ENCODE assay signal across 9 cellular contexts in the genomic region with DNA sequence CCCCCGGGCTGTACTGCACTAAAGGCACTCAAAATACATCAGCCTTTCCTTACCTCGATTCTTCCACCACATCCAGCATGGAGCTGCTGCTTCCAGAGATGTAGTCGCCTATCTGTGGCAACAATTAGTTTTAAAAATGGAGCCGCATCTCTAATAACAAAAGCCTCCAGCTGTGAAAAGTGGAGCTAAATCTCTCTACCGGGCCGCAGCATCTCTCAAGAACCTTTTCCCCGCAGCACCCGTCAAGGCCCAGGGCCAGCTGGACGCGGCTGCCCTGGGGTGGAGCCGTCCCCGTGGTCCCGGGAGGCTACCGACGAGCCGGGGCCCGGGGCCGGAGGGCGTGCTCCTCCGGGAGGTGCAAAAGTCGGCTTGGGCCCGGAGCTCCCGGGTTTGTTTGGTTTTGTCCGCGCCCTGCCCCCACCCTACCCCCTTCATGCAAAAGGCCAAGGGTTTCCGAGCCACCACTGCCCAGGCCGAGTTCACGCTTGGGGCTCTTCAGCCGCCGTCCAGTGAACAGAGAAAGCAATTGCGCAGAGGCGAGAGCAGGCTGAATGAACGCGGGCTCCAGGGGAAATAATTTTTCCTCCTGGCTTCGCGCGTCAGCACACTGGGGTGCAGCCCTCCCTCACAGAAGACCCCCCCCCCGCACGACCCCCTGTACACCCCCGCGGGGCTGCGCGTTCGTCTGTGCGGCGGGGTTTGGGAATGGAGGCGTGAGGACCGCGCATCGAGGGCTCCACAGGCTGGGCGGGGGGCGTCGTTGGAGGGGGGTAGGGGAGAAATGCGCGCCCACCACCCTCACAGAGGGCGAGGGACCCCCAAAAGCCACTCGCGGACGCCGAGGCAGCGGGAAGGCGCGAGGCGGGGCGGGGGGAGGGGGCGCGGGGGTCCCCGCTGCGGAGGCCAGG. TPM values are rescaled to one million over a fixed set of nuclear protein-coding genes. Genes with fewer than 3 reads are reported as not detected.
A peak's percentile ranks its signal among the peaks of the same experiment; 100 is the strongest.
DNase-seq lines count a peak whose midpoint lies in the region; ATAC-seq and TF ChIP-seq lines count a peak whose summit lies in the region.
"Had no signal": no experiment of that assay in that cellular context is flagged by ENCODE, and none has a peak within 500 bp of the region (broad histone marks: within the 10 kb centered on the region; RNA-seq: fewer than 3 reads in every experiment).

No MANE protein-coding gene starts in this region.

- H2AFZ ChIP-seq in PC-3 (ENCODE audit: low read length) = peak overlapping the region; percentile 98

- H3K27ac ChIP-seq in PC-3 (ENCODE audit: low read length) = peak overlapping the region; percentile 7; the same call in 1 of the 2 replicates
- H3K27ac ChIP-seq in cardiac muscle cell = no peak overlapping the region

- CTCF ChIA-PET in PC-3 (lab: Charles Lee) = interaction anchor here (0.6 to 1.0 kb wide), 3 partner anchors 149 to 360 kb away, joined by 3 read pairs; no protein-coding TSS in a partner anchor

- DNase-seq in ELR (ENCODE audit: low read depth) (peak; percentile 48), PC-3 (peak; percentile 30), cardiac muscle cell (ENCODE audit: low read depth in 1 of 2, low spot score in 1 of 2) (peak; percentile 25 to 57), retinal pigment epithelial cell (ENCODE audit: low read depth) (no peak), NOMO-1 treated with DMSO at 0.1 percent for 48 hours (lab: John Stamatoyannopoulos, UW; ENCODE audit: unreplicated experiment) (no peak), kidney glomerular epithelial cell (lab: John Stamatoyannopoulos, UW) (no peak), putamen (ENCODE audit: low spot score) (no peak), amniotic stem cell (lab: John Stamatoyannopoulos, UW) (no peak)

- H4K20me1 ChIP-seq in PC-3 (ENCODE audit: low read length) = no peaks in the 10 kb centered on the region

- intact Hi-C loops in PC-3 (cut with micrococcal nuclease) = loop anchor here (1.0 to 2.0 kb wide), 2 partner anchors 47 to 203 kb away; no protein-coding TSS in a partner anchor

- no peaks in the 10 kb centered on the region for H3K36me3 ChIP-seq in PC-3 (ENCODE audit: low read depth, low read length)
- H3K36me3 ChIP-seq in cardiac muscle cell = no peaks in the 10 kb centered on the region

- TF ChIP-seq CTCF in PC-3 (conservative IDR thresholded peaks at IDR 0.05; ENCODE audit: low read depth, low read length) (no peak), cardiac muscle cell (IDR thresholded peaks at IDR 0.05; ENCODE audit: low read depth, low read length) (no peak), retinal pigment epithelial cell (conservative IDR thresholded peaks at IDR 0.05; ENCODE audit: low read depth, low read length) (no peak)

- H3K4me2 ChIP-seq in PC-3 (ENCODE audit: low read length) = peak overlapping the region; percentile 89

- peak; percentile 44 for ATAC-seq in PC-3

- no TSS peak for BruUV-seq in PC-3 (replicated peaks; lab: Mats Ljungman, UMichigan)

- H3K9me2 ChIP-seq in PC-3 (replicated peaks; ENCODE audit: low read length) = no peaks in the 10 kb centered on the region

- peak overlapping the region; percentile 59 for H3K9ac ChIP-seq in PC-3 (ENCODE audit: low read length)

- H3K27me3 ChIP-seq in PC-3 (ENCODE audit: low read length) (no peaks in the 10 kb centered on the region), cardiac muscle cell (no peaks in the 10 kb centered on the region)

- H3K9me3 ChIP-seq in PC-3 (ENCODE audit: low read length) = no peaks in the 10 kb centered on the region
- no peaks in the 10 kb centered on the region for H3K9me3 ChIP-seq in cardiac muscle cell (ENCODE audit: low read depth)

- peaks cover 16% of the 10 kb centered on the region for H3K4me1 ChIP-seq in PC-3 (ENCODE audit: insufficient read depth, low read length)
- peaks cover 13% of the 10 kb centered on the region for H3K4me1 ChIP-seq in cardiac muscle cell (ENCODE audit: low read depth)

- POLR2A ChIA-PET in PC-3 (lab: Charles Lee; ENCODE audit: unreplicated experiment) = interaction anchor here (0.5 to 0.6 kb wide), 3 partner anchors 99 to 154 kb away, joined by 3 to 5 read pairs (median 3); no protein-coding TSS in a partner anchor

- peak overlapping the region; percentile 77 for H3K4me3 ChIP-seq in PC-3 (ENCODE audit: low read length)
- peak overlapping the region; percentile 84 for H3K4me3 ChIP-seq in cardiac muscle cell
- peak overlapping the region; percentile 44 for H3K4me3 ChIP-seq in retinal pigment epithelial cell (ENCODE audit: low read length)

- H3K79me2 ChIP-seq in PC-3 (ENCODE audit: low read length) = peaks cover 26% of the 10 kb centered on the region

- H3F3A ChIP-seq in PC-3 (ENCODE audit: low read length, unreplicated experiment) = no peaks in the 10 kb centered on the region

RNA-seq across cellular contexts. Expression of a gene that starts 0.6 kb away (rescaled TPM):
- total RNA-seq in PC-3 (2014; rRNA removed) (6.3 and 10.3 TPM in 2 replicates), cardiac muscle cell (5.2 and 7.8 TPM in 2 replicates)
- 4.2 and 9.5 TPM in 2 replicates for polyA plus RNA-seq in cardiac muscle cell
- total RNA-seq: natural killer cell treated with Interleukin-12 subunit alpha and Interleukin-12 subunit beta and Interleukin-15 and Interleukin-18, amount 100 ng/mL, for 72 hours had no signal

Comparison
In these comparisons a context has a peak if more than half of its experiments do, and no peak if none do; other contexts are left out.
1. DNase-seq: peak in ELR (single experiment), PC-3 (single experiment) and cardiac muscle cell (2 of 2); none in retinal pigment epithelial cell (single experiment), NOMO-1 treated with DMSO at 0.1 percent for 48 hours (single experiment), kidney glomerular epithelial cell (single experiment), putamen (single experiment) and amniotic stem cell (single experiment).
2. Peak in every context shown above with its lines, with median percentiles within 50 percentile points of each other: H3K4me3 ChIP-seq.